1 cellular context compared by ENCODE assay signal in the genomic region with DNA sequence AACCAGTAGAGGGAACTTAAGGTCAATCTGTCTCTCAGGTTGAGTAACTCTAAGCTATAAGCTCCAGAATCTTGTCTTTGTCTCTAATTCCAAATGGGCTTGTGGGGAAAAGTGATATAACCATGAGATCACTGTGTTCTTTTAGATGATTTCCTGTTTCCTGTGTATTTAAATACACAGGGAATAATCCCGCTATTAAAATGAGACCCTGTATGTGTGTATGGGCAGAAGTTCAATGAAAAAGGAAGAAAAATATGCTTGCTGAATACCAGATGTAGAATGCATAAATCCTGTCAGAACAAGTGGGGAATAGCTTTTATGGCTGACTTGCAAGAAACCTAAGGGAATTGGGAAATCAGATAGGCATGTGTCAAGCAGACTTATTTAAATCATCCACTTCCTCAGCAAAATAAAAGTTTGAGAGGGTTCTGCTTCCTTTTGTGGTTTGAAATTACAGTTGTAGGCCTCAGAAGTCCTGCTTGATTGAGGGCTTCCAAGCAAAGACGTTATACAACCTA.
TF ChIP-seq lines count a peak whose summit lies in the region.

No MANE protein-coding gene starts in this region.

TF ChIP-seq in GM23338, 12 proteins besides CTCF, POLR2A, EP300 and RAD21 (continued from another document):
- TF ChIP-seq, protein P1, sequence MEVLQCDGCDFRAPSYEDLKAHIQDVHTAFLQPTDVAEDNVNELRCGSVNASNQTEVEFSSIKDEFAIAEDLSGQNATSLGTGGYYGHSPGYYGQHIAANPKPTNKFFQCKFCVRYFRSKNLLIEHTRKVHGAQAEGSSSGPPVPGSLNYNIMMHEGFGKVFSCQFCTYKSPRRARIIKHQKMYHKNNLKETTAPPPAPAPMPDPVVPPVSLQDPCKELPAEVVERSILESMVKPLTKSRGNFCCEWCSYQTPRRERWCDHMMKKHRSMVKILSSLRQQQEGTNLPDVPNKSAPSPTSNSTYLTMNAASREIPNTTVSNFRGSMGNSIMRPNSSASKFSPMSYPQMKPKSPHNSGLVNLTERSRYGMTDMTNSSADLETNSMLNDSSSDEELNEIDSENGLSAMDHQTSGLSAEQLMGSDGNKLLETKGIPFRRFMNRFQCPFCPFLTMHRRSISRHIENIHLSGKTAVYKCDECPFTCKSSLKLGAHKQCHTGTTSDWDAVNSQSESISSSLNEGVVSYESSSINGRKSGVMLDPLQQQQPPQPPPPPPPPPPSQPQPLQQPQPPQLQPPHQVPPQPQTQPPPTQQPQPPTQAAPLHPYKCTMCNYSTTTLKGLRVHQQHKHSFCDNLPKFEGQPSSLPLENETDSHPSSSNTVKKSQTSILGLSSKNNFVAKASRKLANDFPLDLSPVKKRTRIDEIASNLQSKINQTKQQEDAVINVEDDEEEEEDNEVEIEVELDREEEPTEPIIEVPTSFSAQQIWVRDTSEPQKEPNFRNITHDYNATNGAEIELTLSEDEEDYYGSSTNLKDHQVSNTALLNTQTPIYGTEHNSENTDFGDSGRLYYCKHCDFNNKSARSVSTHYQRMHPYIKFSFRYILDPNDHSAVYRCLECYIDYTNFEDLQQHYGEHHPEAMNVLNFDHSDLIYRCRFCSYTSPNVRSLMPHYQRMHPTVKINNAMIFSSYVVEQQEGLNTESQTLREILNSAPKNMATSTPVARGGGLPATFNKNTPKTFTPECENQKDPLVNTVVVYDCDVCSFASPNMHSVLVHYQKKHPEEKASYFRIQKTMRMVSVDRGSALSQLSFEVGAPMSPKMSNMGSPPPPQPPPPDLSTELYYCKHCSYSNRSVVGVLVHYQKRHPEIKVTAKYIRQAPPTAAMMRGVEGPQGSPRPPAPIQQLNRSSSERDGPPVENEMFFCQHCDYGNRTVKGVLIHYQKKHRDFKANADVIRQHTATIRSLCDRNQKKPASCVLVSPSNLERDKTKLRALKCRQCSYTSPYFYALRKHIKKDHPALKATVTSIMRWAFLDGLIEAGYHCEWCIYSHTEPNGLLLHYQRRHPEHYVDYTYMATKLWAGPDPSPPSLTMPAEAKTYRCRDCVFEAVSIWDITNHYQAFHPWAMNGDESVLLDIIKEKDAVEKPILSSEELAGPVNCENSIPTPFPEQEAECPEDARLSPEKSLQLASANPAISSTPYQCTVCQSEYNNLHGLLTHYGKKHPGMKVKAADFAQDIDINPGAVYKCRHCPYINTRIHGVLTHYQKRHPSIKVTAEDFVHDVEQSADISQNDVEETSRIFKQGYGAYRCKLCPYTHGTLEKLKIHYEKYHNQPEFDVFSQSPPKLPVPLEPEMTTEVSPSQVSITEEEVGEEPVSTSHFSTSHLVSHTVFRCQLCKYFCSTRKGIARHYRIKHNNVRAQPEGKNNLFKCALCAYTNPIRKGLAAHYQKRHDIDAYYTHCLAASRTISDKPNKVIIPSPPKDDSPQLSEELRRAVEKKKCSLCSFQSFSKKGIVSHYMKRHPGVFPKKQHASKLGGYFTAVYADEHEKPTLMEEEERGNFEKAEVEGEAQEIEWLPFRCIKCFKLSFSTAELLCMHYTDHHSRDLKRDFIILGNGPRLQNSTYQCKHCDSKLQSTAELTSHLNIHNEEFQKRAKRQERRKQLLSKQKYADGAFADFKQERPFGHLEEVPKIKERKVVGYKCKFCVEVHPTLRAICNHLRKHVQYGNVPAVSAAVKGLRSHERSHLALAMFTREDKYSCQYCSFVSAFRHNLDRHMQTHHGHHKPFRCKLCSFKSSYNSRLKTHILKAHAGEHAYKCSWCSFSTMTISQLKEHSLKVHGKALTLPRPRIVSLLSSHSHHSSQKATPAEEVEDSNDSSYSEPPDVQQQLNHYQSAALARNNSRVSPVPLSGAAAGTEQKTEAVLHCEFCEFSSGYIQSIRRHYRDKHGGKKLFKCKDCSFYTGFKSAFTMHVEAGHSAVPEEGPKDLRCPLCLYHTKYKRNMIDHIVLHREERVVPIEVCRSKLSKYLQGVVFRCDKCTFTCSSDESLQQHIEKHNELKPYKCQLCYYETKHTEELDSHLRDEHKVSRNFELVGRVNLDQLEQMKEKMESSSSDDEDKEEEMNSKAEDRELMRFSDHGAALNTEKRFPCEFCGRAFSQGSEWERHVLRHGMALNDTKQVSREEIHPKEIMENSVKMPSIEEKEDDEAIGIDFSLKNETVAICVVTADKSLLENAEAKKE (CRISPR knock-in tag; IDR thresholded peaks at IDR 0.05), result no peak
- TF ChIP-seq POLR2AphosphoS5 (IDR thresholded peaks at IDR 0.05; ENCODE audit: low read depth) (no peak), EZH2phosphoT487 (IDR thresholded peaks at IDR 0.05; ENCODE audit: unreplicated experiment) (no peak)
